Comparison of ENCODE assay signal across 2 cellular contexts in genomic region chr1:3543076-3544049, GRCh38.
TF ChIP-seq lines count a peak whose summit lies in the region.

No MANE protein-coding gene starts in this region.

TF ChIP-seq in Ishikawa, 13 proteins besides CTCF, POLR2A, EP300 and RAD21 (continued from another document):
- TF ChIP-seq ZBTB7A (IDR thresholded peaks at IDR 0.05; ENCODE audit: low read depth) (peak; percentile 85), FOXM1 (IDR thresholded peaks at IDR 0.05; ENCODE audit: borderline replicate concordance, low read depth) (peak; percentile 72), TEAD4 (IDR thresholded peaks at IDR 0.05) (peak; percentile 94), USF1 (IDR thresholded peaks at IDR 0.05) (no peak)

TF ChIP-seq in H1, 55 proteins besides CTCF, POLR2A, EP300 and RAD21 (continued from another document):
- TF ChIP-seq ATF3 (IDR thresholded peaks at IDR 0.05; ENCODE audit: insufficient read depth, low read depth, low read length) (no peak), GABPA (IDR thresholded peaks at IDR 0.05; ENCODE audit: borderline replicate concordance, insufficient read depth, low read length) (peak; percentile 47), YY1 (IDR thresholded peaks at IDR 0.05; ENCODE audit: low read depth, low read length) (no peak), CTBP2 (IDR thresholded peaks at IDR 0.05; ENCODE audit: borderline replicate concordance, insufficient read depth, insufficient read length, low read length) (no peak), TCF12 (IDR thresholded peaks at IDR 0.05; ENCODE audit: low read depth, low read length) (no peak), TEAD4 (IDR thresholded peaks at IDR 0.05; ENCODE audit: low read depth, low read length) (peak; percentile 70), SIRT6 (IDR thresholded peaks at IDR 0.05; ENCODE audit: low read length) (no peak)
